Comparison of ENCODE assay signal across 1 cellular context in genomic region chrX:41457618-41458192, GRCh38.
TF ChIP-seq lines count a peak whose summit lies in the region.

No MANE protein-coding gene starts in this region.

TF ChIP-seq in HCT116, 20 proteins besides CTCF, POLR2A, EP300 and RAD21 (continued from another document):
- TF ChIP-seq ZBTB33 (IDR thresholded peaks at IDR 0.05; ENCODE audit: extremely low read depth, insufficient replicate concordance, low read length): no peak
- no peak for TF ChIP-seq CEBPB (IDR thresholded peaks at IDR 0.05; ENCODE audit: low read depth)
- no peak for TF ChIP-seq YY1 (IDR thresholded peaks at IDR 0.05; ENCODE audit: extremely low read depth, insufficient replicate concordance, low read depth, low read length)
- no peak for TF ChIP-seq EZH2phosphoT487 (IDR thresholded peaks at IDR 0.05; ENCODE audit: borderline replicate concordance)
- TF ChIP-seq MAX (IDR thresholded peaks at IDR 0.05): no peak
- no peak for TF ChIP-seq ZFX (IDR thresholded peaks at IDR 0.05)
- TF ChIP-seq EZH2 (IDR thresholded peaks at IDR 0.05): no peak
- TF ChIP-seq, protein P1, sequence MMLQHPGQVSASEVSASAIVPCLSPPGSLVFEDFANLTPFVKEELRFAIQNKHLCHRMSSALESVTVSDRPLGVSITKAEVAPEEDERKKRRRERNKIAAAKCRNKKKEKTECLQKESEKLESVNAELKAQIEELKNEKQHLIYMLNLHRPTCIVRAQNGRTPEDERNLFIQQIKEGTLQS (IDR thresholded peaks at IDR 0.05): no peak
- TF ChIP-seq EGR1 (IDR thresholded peaks at IDR 0.05; ENCODE audit: low read depth): no peak
- no peak for TF ChIP-seq ZNF274 (IDR thresholded peaks at IDR 0.05; ENCODE audit: low read depth, low read length)
- no peak for TF ChIP-seq ELF1 (IDR thresholded peaks at IDR 0.05; ENCODE audit: borderline replicate concordance, low read depth)
- TF ChIP-seq SP1 (IDR thresholded peaks at IDR 0.05; ENCODE audit: low read depth): no peak
- no peak for TF ChIP-seq FOSL1 (IDR thresholded peaks at IDR 0.05; ENCODE audit: low read depth)
- TF ChIP-seq CBX3 (IDR thresholded peaks at IDR 0.05; ENCODE audit: low read depth): no peak
- no peak for TF ChIP-seq SRF (IDR thresholded peaks at IDR 0.05; ENCODE audit: low read depth)
- no peak for TF ChIP-seq JUND (IDR thresholded peaks at IDR 0.05)
- TF ChIP-seq TCF7L2 (IDR thresholded peaks at IDR 0.05; ENCODE audit: borderline replicate concordance, extremely low read depth, insufficient read depth, insufficient read length): no peak
- no peak for TF ChIP-seq SIN3A (IDR thresholded peaks at IDR 0.05; ENCODE audit: low read depth)
- TF ChIP-seq, protein P2, sequence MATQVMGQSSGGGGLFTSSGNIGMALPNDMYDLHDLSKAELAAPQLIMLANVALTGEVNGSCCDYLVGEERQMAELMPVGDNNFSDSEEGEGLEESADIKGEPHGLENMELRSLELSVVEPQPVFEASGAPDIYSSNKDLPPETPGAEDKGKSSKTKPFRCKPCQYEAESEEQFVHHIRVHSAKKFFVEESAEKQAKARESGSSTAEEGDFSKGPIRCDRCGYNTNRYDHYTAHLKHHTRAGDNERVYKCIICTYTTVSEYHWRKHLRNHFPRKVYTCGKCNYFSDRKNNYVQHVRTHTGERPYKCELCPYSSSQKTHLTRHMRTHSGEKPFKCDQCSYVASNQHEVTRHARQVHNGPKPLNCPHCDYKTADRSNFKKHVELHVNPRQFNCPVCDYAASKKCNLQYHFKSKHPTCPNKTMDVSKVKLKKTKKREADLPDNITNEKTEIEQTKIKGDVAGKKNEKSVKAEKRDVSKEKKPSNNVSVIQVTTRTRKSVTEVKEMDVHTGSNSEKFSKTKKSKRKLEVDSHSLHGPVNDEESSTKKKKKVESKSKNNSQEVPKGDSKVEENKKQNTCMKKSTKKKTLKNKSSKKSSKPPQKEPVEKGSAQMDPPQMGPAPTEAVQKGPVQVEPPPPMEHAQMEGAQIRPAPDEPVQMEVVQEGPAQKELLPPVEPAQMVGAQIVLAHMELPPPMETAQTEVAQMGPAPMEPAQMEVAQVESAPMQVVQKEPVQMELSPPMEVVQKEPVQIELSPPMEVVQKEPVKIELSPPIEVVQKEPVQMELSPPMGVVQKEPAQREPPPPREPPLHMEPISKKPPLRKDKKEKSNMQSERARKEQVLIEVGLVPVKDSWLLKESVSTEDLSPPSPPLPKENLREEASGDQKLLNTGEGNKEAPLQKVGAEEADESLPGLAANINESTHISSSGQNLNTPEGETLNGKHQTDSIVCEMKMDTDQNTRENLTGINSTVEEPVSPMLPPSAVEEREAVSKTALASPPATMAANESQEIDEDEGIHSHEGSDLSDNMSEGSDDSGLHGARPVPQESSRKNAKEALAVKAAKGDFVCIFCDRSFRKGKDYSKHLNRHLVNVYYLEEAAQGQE (IDR thresholded peaks at IDR 0.05; ENCODE audit: low read depth): no peak
